In the genomic region with DNA sequence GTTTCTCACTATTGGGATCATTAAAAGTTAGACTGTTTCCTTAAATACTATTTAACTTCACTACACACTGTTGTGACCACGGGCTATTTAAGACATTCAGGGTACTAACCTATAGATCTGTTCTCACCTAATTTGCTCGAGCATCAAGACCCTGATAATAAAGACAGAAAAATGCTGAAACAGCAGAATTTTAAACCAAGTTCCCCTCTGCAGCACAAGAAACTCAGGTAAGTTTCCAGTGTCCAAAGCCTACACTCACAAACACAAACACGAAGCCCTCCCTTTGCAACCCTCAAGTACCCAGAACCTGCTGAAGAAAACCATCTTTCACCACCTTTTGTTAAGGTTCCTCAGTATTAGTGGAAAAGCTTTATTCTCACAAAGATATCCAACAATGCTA, we compare ENCODE assay signal across 9 cellular contexts. TPM values are rescaled to one million over a fixed set of nuclear protein-coding genes. Genes with fewer than 3 reads are reported as not detected.
DNase-seq lines count a peak whose midpoint lies in the region; ATAC-seq and TF ChIP-seq lines count a peak whose summit lies in the region.
"Had no signal": no experiment of that assay in that cellular context is flagged by ENCODE, and none has a peak within 500 bp of the region (broad histone marks: within the 10 kb centered on the region; RNA-seq: fewer than 3 reads in every experiment).

No MANE protein-coding gene starts in this region.

- H3K9me3 ChIP-seq in BE2C, result no peaks in the 10 kb centered on the region
- no peaks in the 10 kb centered on the region for H3K9me3 ChIP-seq in HUES64 (ENCODE audit: insufficient read depth, low read depth, low read length)

- H3K36me3 Mint-ChIP-seq in brain (peaks cover 18% of the 10 kb centered on the region), naive B cell (no peaks in the 10 kb centered on the region)

- TF ChIP-seq CTCF in BE2C (IDR thresholded peaks at IDR 0.05; ENCODE audit: low read depth, low read length) (no peak), brain (conservative IDR thresholded peaks at IDR 0.05) (no peak)

- no peak for ATAC-seq in naive B cell (ENCODE audit: low read depth in 2 of 2)

- peaks cover 28% of the 10 kb centered on the region for H3K4me1 ChIP-seq in BE2C
- peaks cover 50% of the 10 kb centered on the region for H3K4me1 ChIP-seq in HUES64 (ENCODE audit: insufficient read depth, low read length)

- H3K27ac ChIP-seq in HUES64 (ENCODE audit: low read depth, low read length), result peak overlapping the region; percentile 15

- H3K27me3 ChIP-seq in BE2C (no peaks in the 10 kb centered on the region), HUES64 (ENCODE audit: insufficient read depth, low read length) (no peaks in the 10 kb centered on the region)

- H3K4me3 ChIP-seq in BE2C (ENCODE audit: low read depth, low read length) (peak overlapping the region; percentile 84), HUES64 (ENCODE audit: low read length) (peak overlapping the region; percentile 87)

- H3K9me3 Mint-ChIP-seq in brain, result peaks cover 0 to 5% (median 0%) of the 10 kb centered on the region in 5 experiments
- no peaks in the 10 kb centered on the region for H3K9me3 Mint-ChIP-seq in naive B cell

- peak overlapping the region; percentile 99 for H3K9ac ChIP-seq in HUES64 (ENCODE audit: low read depth, low read length)

- no peak for DNase-seq in BE2C
- DNase-seq in naive B cell, result no peak
- DNase-seq in kidney glomerular epithelial cell (lab: John Stamatoyannopoulos, UW), result no peak
- no peak for DNase-seq in SIG-M5 (lab: John Stamatoyannopoulos, UW)
- no peak for DNase-seq in activated gamma-delta T cell (lab: John Stamatoyannopoulos, UW)
- DNase-seq in NCI-H524 treated with DMSO at 0.1 percent for 48 hours (lab: John Stamatoyannopoulos, UW), result no peak
- DNase-seq: NCI-H526 treated with DMSO at 0.1 percent for 48 hours had no signal

- H3K27me3 Mint-ChIP-seq in brain (peaks cover 25% of the 10 kb centered on the region), naive B cell (no peaks in the 10 kb centered on the region)

- H3K36me3 ChIP-seq in BE2C, result peaks cover 64% of the 10 kb centered on the region
- H3K36me3 ChIP-seq in HUES64 (ENCODE audit: insufficient read depth, low read length), result peaks cover 51% of the 10 kb centered on the region

- H3K4me1 Mint-ChIP-seq in brain (peaks cover 77% of the 10 kb centered on the region), naive B cell (peaks cover 60 to 80% (median 72%) of the 10 kb centered on the region in 3 donors)

- WGBS in HUES64, result 30% methylated on average over 3 of the region's 3 CpGs

- H3K27ac Mint-ChIP-seq in brain (peak overlapping the region in 3 of 5 experiments; percentile 25 to 100 (median 48)), naive B cell (peak overlapping the region; percentile 96 to 99 (median 98))

- H3K4me3 Mint-ChIP-seq in brain, result peak overlapping the region; percentile 13 to 94 (median 89)
- H3K4me3 Mint-ChIP-seq in naive B cell, result peak overlapping the region; percentile 92 to 97 (median 96)

RNA-seq across cellular contexts. Expression of gene SNX5, which starts 4.0 kb away (rescaled TPM):
- polyA plus RNA-seq in BE2C (2012; ENCODE audit: insufficient read depth, insufficient read length, low read depth), result 68.1 TPM
- 164 TPM for polyA plus RNA-seq in HUES64 (2013, experiment 1 of 2)
- polyA plus RNA-seq in HUES64 (2013, experiment 2 of 2), result 154 TPM
- 39.1 TPM for polyA plus RNA-seq in brain (ENCODE audit: insufficient read depth, low read depth, low replicate concordance)
- polyA plus RNA-seq in naive B cell (ENCODE audit: low read depth in 6 of 6), result 100 to 1,000 TPM; 102 to 151 (median 122) TPM

RNA-seq across cellular contexts. Expression of gene MGME1, which starts 4.2 kb away (rescaled TPM):
- 22.4 TPM for polyA plus RNA-seq in BE2C (2012; ENCODE audit: insufficient read depth, insufficient read length, low read depth)
- 37.9 TPM for polyA plus RNA-seq in HUES64 (2013, experiment 1 of 2)
- polyA plus RNA-seq in HUES64 (2013, experiment 2 of 2), result 41.4 TPM
- polyA plus RNA-seq in brain (ENCODE audit: insufficient read depth, low read depth, low replicate concordance), result 13.5 TPM
- polyA plus RNA-seq in naive B cell (ENCODE audit: low read depth in 6 of 6), result 10 to 100 TPM; 16.3 to 99.1 (median 43.2) TPM
